ENCODE assay signal across 10 cellular contexts in the genomic region with DNA sequence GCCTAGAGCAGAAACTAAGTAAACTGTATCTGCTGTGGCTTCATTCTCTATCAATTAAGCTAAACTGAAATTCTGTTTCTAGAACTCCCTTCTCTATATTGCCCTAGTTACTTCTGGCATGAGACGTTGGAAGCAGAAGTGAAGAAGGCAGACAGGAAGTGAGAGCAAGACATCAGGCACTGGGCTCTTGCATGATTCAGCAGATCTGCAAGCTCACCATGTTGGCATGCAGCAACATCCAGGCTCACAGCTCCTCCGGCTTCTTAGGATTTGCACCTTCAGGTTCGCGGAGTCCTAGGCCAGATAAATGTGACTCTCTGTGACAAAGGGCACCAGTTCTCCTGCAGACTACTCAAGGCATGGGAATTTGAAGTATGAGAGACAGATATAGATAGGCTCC.
DNase-seq lines count a peak whose midpoint lies in the region; ATAC-seq, FAIRE-seq and TF ChIP-seq lines count a peak whose summit lies in the region.
"Had no signal": no experiment of that assay in that cellular context is flagged by ENCODE, and none has a peak within 500 bp of the region (broad histone marks: within the 10 kb centered on the region; RNA-seq: fewer than 3 reads in every experiment).

No MANE protein-coding gene starts in this region.

- no peak overlapping the region for H2BK12ac ChIP-seq in H1 (ENCODE audit: low read depth, low read length)

- H3K4me2 ChIP-seq in H1 (ENCODE audit: insufficient read depth in 1 of 2, low read depth in 2 of 2, low read length in 2 of 2): no peak overlapping the region

- no peak overlapping the region for H2AK5ac ChIP-seq in H1 (ENCODE audit: low read depth, low read length)

- no peak overlapping the region for H4K5ac ChIP-seq in H1 (ENCODE audit: insufficient read length, low read depth, low read length)

- CTCF ChIA-PET in H1 (lab: Charles Lee; ENCODE audit: partially characterized antibody): interaction anchor here (0.6 to 0.8 kb wide), 2 partner anchors 191 to 1437 kb away, joined by 4 read pairs; no protein-coding TSS in a partner anchor

- no peak overlapping the region for H3K4me3 Mint-ChIP-seq in activated T-cell treated with anti-CD3 and anti-CD28 coated beads, Interleukin-2, amount 50 U/mL, for 24 hours
- H3K4me3 Mint-ChIP-seq: mesothelial cell of epicardium, T-cell had no signal

- H3K4me1 ChIP-seq in H1 (replicated peaks in 1 of 4; ENCODE audit: control insufficient read depth in 3 of 4, insufficient read depth in 4 of 4, low read length in 3 of 4) (no peaks in the 10 kb centered on the region), vagina (no peaks in the 10 kb centered on the region)

- no peak overlapping the region for H3K23ac ChIP-seq in H1 (ENCODE audit: insufficient read length)

- no peak overlapping the region for H3K9ac ChIP-seq in H1 (replicated peaks in 1 of 4; ENCODE audit: extremely low read depth in 1 of 4, low read depth in 3 of 4, low read length in 3 of 4)

- no peak overlapping the region for H2BK120ac ChIP-seq in H1 (replicated peaks; ENCODE audit: low read depth, low read length)

- H3K4me1 Mint-ChIP-seq in activated T-cell treated with anti-CD3 and anti-CD28 coated beads, Interleukin-2, amount 50 U/mL, for 24 hours (ENCODE audit: low read depth): no peaks in the 10 kb centered on the region
- H3K4me1 Mint-ChIP-seq: T-cell had no signal

- intact Hi-C loops in vagina (cut with DNase I): no loop called here

- POLR2A ChIA-PET in H1 (lab: Charles Lee; ENCODE audit: partially characterized antibody): no interaction called here

- no peak overlapping the region for H3K27ac Mint-ChIP-seq in activated T-cell treated with anti-CD3 and anti-CD28 coated beads, Interleukin-2, amount 50 U/mL, for 24 hours
- H3K27ac Mint-ChIP-seq: mesothelial cell of epicardium, T-cell had no signal

- FAIRE-seq in GM12891 (lab: Jason Lieb, UNC): peak; percentile 63
- FAIRE-seq in H1 (lab: Jason Lieb, UNC): no peak

- DNase-seq in GM12891 (ENCODE audit: insufficient read length, low spot score): no peak
- peak; percentile 20 for DNase-seq in NAMALWA (ENCODE audit: low spot score)
- DNase-seq in H1 (ENCODE audit: low read depth in 1 of 2, low spot score in 2 of 2): no peak
- peak; percentile 75 for DNase-seq in pons (ENCODE audit: low spot score)
- no peak for DNase-seq in vagina (ENCODE audit: extremely low spot score in 2 of 2)
- no peak for DNase-seq in activated T-cell treated with anti-CD3 and anti-CD28 coated beads, Interleukin-2, amount 50 U/mL, for 24 hours

- no peak overlapping the region for H3K18ac ChIP-seq in H1 (ENCODE audit: extremely low read depth, low read length)

- TF ChIP-seq CTCF in H1 (IDR thresholded peaks at IDR 0.05; ENCODE audit: control extremely low read depth in 1 of 3, insufficient read depth in 1 of 3, low read depth in 1 of 3, low read length in 3 of 3): no peak
- TF ChIP-seq CTCF in vagina (IDR thresholded peaks at IDR 0.05): no peak

- no peak overlapping the region for H2BK15ac ChIP-seq in H1 (ENCODE audit: low read length)

- H3K79me1 ChIP-seq in H1 (ENCODE audit: low read depth, low read length): no peaks in the 10 kb centered on the region

- H3K56ac ChIP-seq in H1 (replicated peaks; ENCODE audit: insufficient read length, low read depth, low read length): no peak overlapping the region

- peaks cover 21% of the 10 kb centered on the region for H3K9me3 Mint-ChIP-seq in activated T-cell treated with anti-CD3 and anti-CD28 coated beads, Interleukin-2, amount 50 U/mL, for 24 hours

- TF ChIP-seq EP300 in H1 (IDR thresholded peaks at IDR 0.05; ENCODE audit: borderline replicate concordance in 1 of 2, low read depth in 2 of 2, low read length in 2 of 2): no peak

- no peak overlapping the region for H2BK5ac ChIP-seq in H1 (ENCODE audit: low read depth, low read length)

- no peaks in the 10 kb centered on the region for H3K23me2 ChIP-seq in H1 (ENCODE audit: low read depth, low read length)

- peak overlapping the region; percentile 35 for H4K91ac ChIP-seq in H1 (replicated peaks; ENCODE audit: insufficient read length, low read length)

- H3K4me3 ChIP-seq in H1 (ENCODE audit: extremely low read depth in 1 of 4, insufficient read depth in 2 of 4, low read depth in 3 of 4, low read length in 4 of 4) (no peak overlapping the region), vagina (no peak overlapping the region)

- no peaks in the 10 kb centered on the region for H3K9me3 ChIP-seq in H1 (ENCODE audit: insufficient read depth in 2 of 2, low read depth in 1 of 2, low read length in 1 of 2)
- H3K9me3 ChIP-seq in vagina: no peaks in the 10 kb centered on the region

- no peak for TF ChIP-seq RAD21 in H1 (IDR thresholded peaks at IDR 0.05 in 1 of 2, conservative IDR thresholded peaks at IDR 0.05 in 1 of 2; ENCODE audit: low read depth in 2 of 2, low read length in 2 of 2)

- H2AFZ ChIP-seq in H1 (ENCODE audit: low read length): no peak overlapping the region

- no peaks in the 10 kb centered on the region for H4K20me1 ChIP-seq in H1 (replicated peaks in 1 of 2; ENCODE audit: control insufficient read depth in 1 of 2, insufficient read depth in 2 of 2, low read length in 2 of 2)

- no peak overlapping the region for H4K8ac ChIP-seq in H1 (ENCODE audit: extremely low read depth, insufficient read depth, low read length)

- H2BK20ac ChIP-seq in H1 (ENCODE audit: low read length): no peak overlapping the region

- no peaks in the 10 kb centered on the region for H3K79me2 ChIP-seq in H1 (ENCODE audit: control insufficient read depth in 1 of 2, insufficient read depth in 2 of 2, low read length in 2 of 2)

- H3K27me3 ChIP-seq in H1 (replicated peaks in 1 of 4; ENCODE audit: control insufficient read depth in 3 of 4, extremely low read depth in 1 of 4, insufficient read depth in 3 of 4, low read length in 3 of 4): no peaks in the 10 kb centered on the region
- no peaks in the 10 kb centered on the region for H3K27me3 ChIP-seq in vagina

- H3K36me3 ChIP-seq in H1 (ENCODE audit: control insufficient read depth in 2 of 4, insufficient read depth in 4 of 4, low read length in 3 of 4) (peaks cover 0 to 4% (median 0%) of the 10 kb centered on the region in 4 experiments; a peak in 1 of 8 replicates), vagina (no peaks in the 10 kb centered on the region)

- 98% methylated on average over 4 of the region's 4 CpGs; no CpG with 5 or more reads in 1 of the 2 experiments for WGBS in H1 (ENCODE audit: extremely low coverage in 1 of 2, insufficient coverage in 1 of 2, insufficient read length in 1 of 2, insufficient replicate concordance in 2 of 2, low coverage in 1 of 2, low lambda C conversion rate in 2 of 2, missing lambda C conversion rate in 1 of 2), 2 experiments

- H3K4ac ChIP-seq in H1 (replicated peaks; ENCODE audit: insufficient read length, low read depth, low read length): no peak overlapping the region

- H3K36me3 Mint-ChIP-seq in activated T-cell treated with anti-CD3 and anti-CD28 coated beads, Interleukin-2, amount 50 U/mL, for 24 hours (ENCODE audit: low read depth): no peaks in the 10 kb centered on the region
- H3K36me3 Mint-ChIP-seq: T-cell had no signal

- no peaks in the 10 kb centered on the region for H3K27me3 Mint-ChIP-seq in activated T-cell treated with anti-CD3 and anti-CD28 coated beads, Interleukin-2, amount 50 U/mL, for 24 hours
- H3K27me3 Mint-ChIP-seq: T-cell had no signal

- no peak for TF ChIP-seq POLR2A in GM12891 (IDR thresholded peaks at IDR 0.05; ENCODE audit: low read depth, low read length)
- no peak for TF ChIP-seq POLR2A in H1 (IDR thresholded peaks at IDR 0.05; ENCODE audit: control extremely low read depth in 1 of 2, low read depth in 2 of 2, low read length in 2 of 2)
- TF ChIP-seq POLR2A in vagina (IDR thresholded peaks at IDR 0.05): no peak

- no peak overlapping the region for H3K14ac ChIP-seq in H1 (ENCODE audit: insufficient read length)

- H3K27ac ChIP-seq in H1 (ENCODE audit: low read depth, low read length) (no peak overlapping the region), vagina (no peak overlapping the region)

- ATAC-seq in HG03521 (IDR thresholded peaks at IDR 0.05; ENCODE audit: unreplicated experiment) (no peak), GM21619 (IDR thresholded peaks at IDR 0.05; ENCODE audit: unreplicated experiment) (no peak)
- ATAC-seq: T-cell had no signal

TF ChIP-seq in GM12891, 5 proteins besides CTCF, POLR2A, EP300 and RAD21:
- TF ChIP-seq POU2F2 (IDR thresholded peaks at IDR 0.05; ENCODE audit: low read depth, low read length) (no peak), SPI1 (IDR thresholded peaks at IDR 0.05; ENCODE audit: low read depth, low read length) (peak; percentile 98), TAF1 (IDR thresholded peaks at IDR 0.05; ENCODE audit: low read depth, low read length) (no peak)
TF ChIP-seq in GM12891: peak in this region for 1.

TF ChIP-seq in H1, 55 proteins besides CTCF, POLR2A, EP300 and RAD21:
- TF ChIP-seq SIRT6 (IDR thresholded peaks at IDR 0.05; ENCODE audit: low read length) (no peak), KDM5A (IDR thresholded peaks at IDR 0.05; ENCODE audit: low read length) (no peak), ASH2L (IDR thresholded peaks at IDR 0.05; ENCODE audit: low read length) (no peak), SAP30 (IDR thresholded peaks at IDR 0.05; ENCODE audit: insufficient read depth, insufficient replicate concordance, low read length) (no peak)
- TF ChIP-seq, protein P1, sequence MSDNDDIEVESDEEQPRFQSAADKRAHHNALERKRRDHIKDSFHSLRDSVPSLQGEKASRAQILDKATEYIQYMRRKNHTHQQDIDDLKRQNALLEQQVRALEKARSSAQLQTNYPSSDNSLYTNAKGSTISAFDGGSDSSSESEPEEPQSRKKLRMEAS (IDR thresholded peaks at IDR 0.05): no peak

Comparison
In these comparisons a context has a peak if more than half of its experiments do, and no peak if none do; other contexts are left out.
1. DNase-seq: peak in NAMALWA (single experiment) and pons (single experiment); none in GM12891 (single experiment), H1 (0 of 2), vagina (0 of 2) and activated T-cell treated with anti-CD3 and anti-CD28 coated beads, Interleukin-2, amount 50 U/mL, for 24 hours (single experiment).